ENCODE assay signal across 31 cellular contexts in genomic region chr16:255183-255582, GRCh38. TPM values are rescaled to one million over a fixed set of nuclear protein-coding genes. Genes with fewer than 3 reads are reported as not detected.
"Had no signal": no experiment of that assay in that cellular context is flagged by ENCODE, and none has a peak within 500 bp of the region (broad histone marks: within the 10 kb centered on the region; RNA-seq: fewer than 3 reads in every experiment).

No MANE protein-coding gene starts in this region.

- H3K9me3 ChIP-seq: left lung, lower lobe of right lung, pancreas, prostate gland, stomach, testis, thyroid gland, transverse colon, upper lobe of left lung, vagina had no signal

- DNase-seq: immature natural killer cell; kidney; left colon; lower lobe of right lung; mammary epithelial cell; mesenchymal stem cell; naive thymus-derived CD8-positive, alpha-beta T cell; nucleus accumbens; pancreas; posterior cingulate gyrus; retina; stimulated activated CD4-positive, alpha-beta T cell treated with anti-CD3 and anti-CD28 coated beads, Interleukin-12 subunit alpha, Interleukin-12 subunit beta, amount 100 ng/mL, for 4 hours; stimulated activated CD4-positive, alpha-beta T cell treated with anti-CD3 and anti-CD28 coated beads, Interleukin-15, amount 100 ng/mL, for 24 hours; stimulated activated CD4-positive, alpha-beta T cell treated with anti-CD3 and anti-CD28 coated beads, Interleukin-2, amount 100 ng/mL, for 24 hours; stimulated activated CD4-positive, alpha-beta T cell treated with anti-CD3 and anti-CD28 coated beads, Interleukin-4, amount 100 ng/mL, for 1 hour; stimulated activated naive B cell treated with anti-CD40 and anti-IgM and Interleukin-4, amounts not matched to agents 10 μg/mL and 1 μg/mL and 100 μg/mL, for 72 hours; stimulated activated naive CD8-positive, alpha-beta T cell treated with anti-CD3 and anti-CD28 coated beads, Interleukin-15, Interleukin-2, amounts not matched to agents 100 U/mL and 50 U/mL, for 24 hours; stomach; testis; thyroid gland; transverse colon; upper lobe of left lung had no signal

- H3K27me3 ChIP-seq: left lung, pancreas, stomach, testis, thyroid gland, transverse colon, upper lobe of left lung, vagina had no signal

- H3K4me3 Mint-ChIP-seq: naive thymus-derived CD8-positive, alpha-beta T cell; nephron; neural crest cell; stimulated activated naive B cell treated with anti-CD40 and anti-IgM and Interleukin-4, amounts not matched to agents 10 μg/mL and 1 μg/mL and 100 μg/mL, for 72 hours had no signal

- H3K4me3 ChIP-seq: left lung, lower lobe of right lung, pancreas, prostate gland, skin epidermis, stomach, testis, thyroid gland, transverse colon, upper lobe of left lung, vagina had no signal

- H3K4me1 Mint-ChIP-seq: neural crest cell had no signal

- H3K27me3 Mint-ChIP-seq: naive thymus-derived CD8-positive, alpha-beta T cell; stimulated activated naive B cell treated with anti-CD40 and anti-IgM and Interleukin-4, amounts not matched to agents 10 μg/mL and 1 μg/mL and 100 μg/mL, for 72 hours had no signal

- H3K27ac ChIP-seq: left lung, lower lobe of right lung, pancreas, prostate gland, skin epidermis, stomach, testis, thyroid gland, transverse colon, upper lobe of left lung, vagina had no signal

- ATAC-seq: left colon; left lung; lower lobe of right lung; naive thymus-derived CD8-positive, alpha-beta T cell; pancreas; right cardiac atrium; sciatic nerve; stimulated activated naive B cell treated with anti-CD40 and anti-IgM and Interleukin-4, amounts not matched to agents 10 μg/mL and 1 μg/mL and 100 μg/mL, for 72 hours; stimulated activated naive CD8-positive, alpha-beta T cell treated with anti-CD3 and anti-CD28 coated beads, Interleukin-15, Interleukin-2, amounts not matched to agents 100 U/mL and 50 U/mL, for 24 hours had no signal

- H3K4me1 ChIP-seq: lower lobe of right lung, prostate gland, testis, thyroid gland, vagina had no signal

- H3K9me3 Mint-ChIP-seq: immature natural killer cell; naive thymus-derived CD8-positive, alpha-beta T cell; neural crest cell; stimulated activated naive B cell treated with anti-CD40 and anti-IgM and Interleukin-4, amounts not matched to agents 10 μg/mL and 1 μg/mL and 100 μg/mL, for 72 hours had no signal

- H3K27ac Mint-ChIP-seq: nephron; stimulated activated naive B cell treated with anti-CD40 and anti-IgM and Interleukin-4, amounts not matched to agents 10 μg/mL and 1 μg/mL and 100 μg/mL, for 72 hours had no signal

RNA-seq across cellular contexts. Expression of gene RGS11, which starts 20.6 kb away (rescaled TPM):
- total RNA-seq: naive thymus-derived CD8-positive, alpha-beta T cell had no signal

RNA-seq across cellular contexts. Expression of gene ARHGDIG, which starts 25.2 kb away (rescaled TPM):
- total RNA-seq: lower lobe of right lung, mammary epithelial cell, osteoblast, thyroid gland, vagina had no signal

RNA-seq across cellular contexts. Expression of gene PDIA2, which starts 27.8 kb away (rescaled TPM):
- total RNA-seq: kidney, lower lobe of right lung, mammary epithelial cell, osteoblast, vagina had no signal
